ENCODE assay signal across 1 cellular context in genomic region chr10:31424473-31424872, GRCh38.
TF ChIP-seq lines count a peak whose summit lies in the region.

No MANE protein-coding gene starts in this region.

TF ChIP-seq in endothelial cell of umbilical vein, 7 proteins besides CTCF, POLR2A, EP300 and RAD21 (continued from another document):
- TF ChIP-seq JUN (IDR thresholded peaks at IDR 0.05; ENCODE audit: borderline replicate concordance, insufficient read depth, insufficient read length, low read depth) = no peak
- no peak for TF ChIP-seq MYC (IDR thresholded peaks at IDR 0.05; ENCODE audit: low read depth, low read length)
- no peak for TF ChIP-seq POLR2AphosphoS5 (IDR thresholded peaks at IDR 0.05; ENCODE audit: insufficient read depth, low read depth, low read length)
- no peak for TF ChIP-seq GATA2 (IDR thresholded peaks at IDR 0.05; ENCODE audit: insufficient read depth, insufficient read length, low read depth, low read length)
- no peak for TF ChIP-seq MAX (IDR thresholded peaks at IDR 0.05; ENCODE audit: insufficient read depth, insufficient read length)
TF ChIP-seq in endothelial cell of umbilical vein: peak in this region for 0.
